In genomic region chr2:196077821-196078220, GRCh38 we compare ENCODE assay signal across 20 cellular contexts. TPM values are rescaled to one million over a fixed set of nuclear protein-coding genes. Genes with fewer than 3 reads are reported as not detected.
DNase-seq lines count a peak whose midpoint lies in the region; ATAC-seq and TF ChIP-seq lines count a peak whose summit lies in the region.
"Had no signal": no experiment of that assay in that cellular context is flagged by ENCODE, and none has a peak within 500 bp of the region (broad histone marks: within the 10 kb centered on the region; RNA-seq: fewer than 3 reads in every experiment).

No MANE protein-coding gene starts in this region.

- no peaks in the 10 kb centered on the region for H4K20me1 ChIP-seq in fibroblast of lung (ENCODE audit: control insufficient read depth, extremely low read depth, insufficient read depth, low read length)

- no peak overlapping the region for H3K4me3 ChIP-seq in fibroblast of lung (replicated peaks in 1 of 4; ENCODE audit: control extremely low read depth in 1 of 4, insufficient read depth in 1 of 4, low read depth in 3 of 4, low read length in 4 of 4)
- H3K4me3 ChIP-seq: coronary artery, GM23338, heart left ventricle, pancreas, sigmoid colon, SJCRH30 had no signal

- H3K9me3 Mint-ChIP-seq in stimulated activated memory B cell treated with anti-CD40 and anti-IgM and Interleukin-4, amounts not matched to agents 10 μg/mL and 1 μg/mL and 100 μg/mL, for 72 hours = peaks cover 10% of the 10 kb centered on the region

- H3K27me3 ChIP-seq in fibroblast of lung (ENCODE audit: control insufficient read depth, insufficient read depth, low read length) = no peaks in the 10 kb centered on the region
- H3K27me3 ChIP-seq: heart left ventricle, pancreas, sigmoid colon, SJCRH30 had no signal

- peak; percentile 15 for DNase-seq in GM03348 (ENCODE audit: low spot score)
- DNase-seq in RPMI7951 (ENCODE audit: low read depth) = peak; percentile 19
- no peak for DNase-seq in fibroblast of lung (ENCODE audit: low read depth in 2 of 2)
- DNase-seq in NCI-H187 (lab: John Stamatoyannopoulos, UW) = no peak
- no peak for DNase-seq in HuH-7 (ENCODE audit: low spot score)
- no peak for DNase-seq in NCI-H2081 (lab: John Stamatoyannopoulos, UW)
- DNase-seq in cerebellar cortex (ENCODE audit: low spot score) = no peak
- DNase-seq: activated CD4-positive, alpha-beta T cell treated with anti-CD3 and anti-CD28 coated beads, Interleukin-2, amount 10 ng/mL, durations not matched to agents 7 days and 5 days; heart left ventricle; NCI-H2107; NCI-H510A; pancreas; sigmoid colon had no signal

- no peak for ATAC-seq in stimulated activated memory B cell treated with anti-CD40 and anti-IgM and Interleukin-4, amounts not matched to agents 10 μg/mL and 1 μg/mL and 100 μg/mL, for 72 hours

- no peaks in the 10 kb centered on the region for H3K36me3 ChIP-seq in fibroblast of lung (ENCODE audit: control insufficient read depth, insufficient read depth, low read length)
- H3K36me3 ChIP-seq: heart left ventricle, pancreas, sigmoid colon, SJCRH30 had no signal

- no peaks in the 10 kb centered on the region for H3K27me3 Mint-ChIP-seq in stimulated activated memory B cell treated with anti-CD40 and anti-IgM and Interleukin-4, amounts not matched to agents 10 μg/mL and 1 μg/mL and 100 μg/mL, for 72 hours
- H3K27me3 Mint-ChIP-seq: activated CD4-positive, alpha-beta T cell treated with anti-CD3 and anti-CD28 coated beads, Interleukin-2, amount 10 ng/mL, durations not matched to agents 7 days and 5 days; CD4-positive, alpha-beta memory T cell; naive thymus-derived CD4-positive, alpha-beta T cell had no signal

- peak overlapping the region; percentile 55 for H3K27ac ChIP-seq in fibroblast of lung (ENCODE audit: insufficient read depth, low read length)
- H3K27ac ChIP-seq: heart left ventricle, pancreas, sigmoid colon, SJCRH30 had no signal

- H3K9ac ChIP-seq in fibroblast of lung (ENCODE audit: insufficient read depth, low read length) = no peak overlapping the region

- peaks cover 7% of the 10 kb centered on the region for H3K4me1 ChIP-seq in fibroblast of lung (ENCODE audit: control insufficient read depth, extremely low read depth, insufficient read depth, low read length)
- H3K4me1 ChIP-seq: sigmoid colon, SJCRH30 had no signal

- peak overlapping the region; percentile 66 for H3K4me2 ChIP-seq in fibroblast of lung (ENCODE audit: extremely low read depth, insufficient read depth, low read length)
- H3K4me2 ChIP-seq: GM23338 had no signal

- no peaks in the 10 kb centered on the region for H3K79me2 ChIP-seq in fibroblast of lung (ENCODE audit: control insufficient read depth, insufficient read depth, low read length)

- H3K4me3 Mint-ChIP-seq in stimulated activated memory B cell treated with anti-CD40 and anti-IgM and Interleukin-4, amounts not matched to agents 10 μg/mL and 1 μg/mL and 100 μg/mL, for 72 hours = no peak overlapping the region
- H3K4me3 Mint-ChIP-seq: activated CD4-positive, alpha-beta T cell treated with anti-CD3 and anti-CD28 coated beads, Interleukin-2, amount 10 ng/mL, durations not matched to agents 7 days and 5 days; GM23338 had no signal

- TF ChIP-seq CTCF in fibroblast of lung (conservative IDR thresholded peaks at IDR 0.05 in 1 of 2, IDR thresholded peaks at IDR 0.05 in 1 of 2; ENCODE audit: low read depth in 1 of 2, low read length in 2 of 2) = no peak

- peaks cover 11% of the 10 kb centered on the region for H3K36me3 Mint-ChIP-seq in stimulated activated memory B cell treated with anti-CD40 and anti-IgM and Interleukin-4, amounts not matched to agents 10 μg/mL and 1 μg/mL and 100 μg/mL, for 72 hours

- peak overlapping the region; percentile 42 for H3K27ac Mint-ChIP-seq in stimulated activated memory B cell treated with anti-CD40 and anti-IgM and Interleukin-4, amounts not matched to agents 10 μg/mL and 1 μg/mL and 100 μg/mL, for 72 hours
- H3K27ac Mint-ChIP-seq: activated CD4-positive, alpha-beta T cell treated with anti-CD3 and anti-CD28 coated beads, Interleukin-2, amount 10 ng/mL, durations not matched to agents 7 days and 5 days; activated naive CD4-positive, alpha-beta T cell treated with anti-CD3 and anti-CD28 coated beads, Interleukin-2, amount 50 U/mL, for 72 hours had no signal

- H3K4me1 Mint-ChIP-seq in stimulated activated memory B cell treated with anti-CD40 and anti-IgM and Interleukin-4, amounts not matched to agents 10 μg/mL and 1 μg/mL and 100 μg/mL, for 72 hours = peaks cover 42% of the 10 kb centered on the region

- H3K9me3 ChIP-seq in fibroblast of lung (ENCODE audit: control insufficient read depth, insufficient read depth, low read depth, low read length) = no peaks in the 10 kb centered on the region
- H3K9me3 ChIP-seq: heart left ventricle, pancreas, sigmoid colon, SJCRH30 had no signal

- no peak overlapping the region for H2AFZ ChIP-seq in fibroblast of lung (ENCODE audit: low read length)
- H2AFZ ChIP-seq: GM23338 had no signal

RNA-seq across cellular contexts. Expression of gene DNAH7, which starts 9.2 kb away (rescaled TPM):
- 0.78 and 1.3 TPM in 2 replicates for total RNA-seq in RPMI7951 (2014; rRNA removed; shearing (Covaris generic))
- total RNA-seq in fibroblast of lung = 0.77 and 0.99 TPM in 2 replicates
- polyA plus RNA-seq in fibroblast of lung = 0.37 and 0.49 TPM in 2 replicates
- polyA plus RNA-seq in fibroblast of lung (2012) = 0.59 and 1.6 TPM in 2 replicates
- not detected in 2 replicates for polyA minus RNA-seq in fibroblast of lung (ENCODE audit: low replicate concordance)
- total RNA-seq: CD4-positive, alpha-beta memory T cell; naive thymus-derived CD4-positive, alpha-beta T cell had no signal
- polyA plus RNA-seq: CD4-positive, alpha-beta memory T cell; naive thymus-derived CD4-positive, alpha-beta T cell had no signal

Comparison
In these comparisons a context has a peak if more than half of its experiments do, and no peak if none do; other contexts are left out.
1. DNase-seq: peak in GM03348 (single experiment) and RPMI7951 (single experiment); none in fibroblast of lung (0 of 2), NCI-H187 (0 of 2), HuH-7 (single experiment), NCI-H2081 (0 of 2) and cerebellar cortex (single experiment).